13 cellular contexts compared by ENCODE assay signal in the genomic region with DNA sequence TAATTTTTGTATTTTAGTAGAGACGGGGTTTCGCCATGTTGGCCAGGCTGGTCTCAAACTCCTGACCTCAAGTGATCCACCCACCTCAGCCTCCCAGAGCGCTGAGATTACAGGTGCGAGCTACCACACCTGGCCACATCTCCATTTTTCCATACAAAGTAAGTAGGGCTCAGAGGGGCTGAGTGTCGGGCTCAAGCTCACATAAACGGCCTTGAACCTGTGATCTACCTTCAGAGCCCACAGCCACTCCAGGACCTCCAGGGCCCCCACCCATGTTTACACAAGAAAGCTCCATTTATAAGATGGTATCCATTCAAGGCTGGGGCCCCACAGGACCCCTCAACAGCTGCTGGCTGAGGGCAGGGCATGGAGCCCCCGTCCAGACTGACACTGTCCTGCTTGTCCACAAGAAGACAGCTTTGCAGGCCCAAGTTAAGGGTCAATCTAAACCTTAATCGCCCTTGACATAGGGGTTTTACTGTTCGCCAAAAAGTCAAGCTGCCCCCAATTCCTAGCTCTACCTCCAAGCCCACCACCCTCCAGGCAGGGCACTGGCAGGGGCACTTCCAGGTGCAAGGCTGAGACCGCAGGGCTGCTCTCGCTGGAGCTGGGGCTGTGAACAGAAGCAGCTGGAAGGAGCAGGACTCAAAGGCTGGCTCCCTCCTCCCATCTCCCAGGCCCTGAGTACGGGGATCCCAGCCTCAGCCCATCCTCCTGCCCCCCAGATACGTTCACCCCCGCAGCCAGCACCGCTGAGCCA. TPM values are rescaled to one million over a fixed set of nuclear protein-coding genes. Genes with fewer than 3 reads are reported as not detected.
DNase-seq lines count a peak whose midpoint lies in the region; ATAC-seq and TF ChIP-seq lines count a peak whose summit lies in the region.
"Had no signal": no experiment of that assay in that cellular context is flagged by ENCODE, and none has a peak within 500 bp of the region (broad histone marks: within the 10 kb centered on the region; RNA-seq: fewer than 3 reads in every experiment).

No MANE protein-coding gene starts in this region.

- peaks cover 85% of the 10 kb centered on the region for H3K4me1 ChIP-seq in left ventricle myocardium inferior

- no peak for TF ChIP-seq CTCF in left ventricle myocardium inferior (IDR thresholded peaks at IDR 0.05; ENCODE audit: borderline replicate concordance)

- H3K27me3 ChIP-seq in left ventricle myocardium inferior (ENCODE audit: low read depth): no peaks in the 10 kb centered on the region

- peaks cover 53% of the 10 kb centered on the region for H3K36me3 Mint-ChIP-seq in activated T-cell treated with anti-CD3 and anti-CD28 coated beads, Interleukin-2, amount 50 U/mL, for 24 hours (ENCODE audit: low read depth)
- peaks cover 14% of the 10 kb centered on the region for H3K36me3 Mint-ChIP-seq in T-cell
- peaks cover 18 to 24% of the 10 kb centered on the region in 2 donors for H3K36me3 Mint-ChIP-seq in stimulated activated naive B cell treated with anti-CD40 and anti-IgM and Interleukin-4, amounts not matched to agents 10 μg/mL and 1 μg/mL and 100 μg/mL, for 72 hours

- no peak overlapping the region for H3K4me3 ChIP-seq in left ventricle myocardium inferior
- H3K4me3 ChIP-seq: smooth muscle cell had no signal

- no peaks in the 10 kb centered on the region for H3K9me3 Mint-ChIP-seq in activated T-cell treated with anti-CD3 and anti-CD28 coated beads, Interleukin-2, amount 50 U/mL, for 24 hours
- no peaks in the 10 kb centered on the region for H3K9me3 Mint-ChIP-seq in T-cell
- H3K9me3 Mint-ChIP-seq in stimulated activated naive B cell treated with anti-CD40 and anti-IgM and Interleukin-4, amounts not matched to agents 10 μg/mL and 1 μg/mL and 100 μg/mL, for 72 hours: no peaks in the 10 kb centered on the region

- no peaks in the 10 kb centered on the region for H3K27me3 Mint-ChIP-seq in activated T-cell treated with anti-CD3 and anti-CD28 coated beads, Interleukin-2, amount 50 U/mL, for 24 hours
- no peaks in the 10 kb centered on the region for H3K27me3 Mint-ChIP-seq in T-cell
- no peaks in the 10 kb centered on the region for H3K27me3 Mint-ChIP-seq in stimulated activated naive B cell treated with anti-CD40 and anti-IgM and Interleukin-4, amounts not matched to agents 10 μg/mL and 1 μg/mL and 100 μg/mL, for 72 hours

- no peak for DNase-seq in activated T-cell treated with anti-CD3 and anti-CD28 coated beads, Interleukin-2, amount 50 U/mL, for 24 hours
- DNase-seq in activated T-cell treated with anti-CD3 and anti-CD28 coated beads for 4 hours (no peak), T-cell (no peak), left ventricle myocardium inferior (no peak), iPS-NIHi11 (ENCODE audit: low spot score) (no peak)
- no peak for DNase-seq in stimulated activated naive B cell treated with anti-CD40 and anti-IgM and Interleukin-4, amounts not matched to agents 10 μg/mL and 1 μg/mL and 100 μg/mL, for 72 hours
- no peak for DNase-seq in stimulated activated CD4-positive, alpha-beta T cell treated with anti-CD3 and anti-CD28 coated beads, Interleukin-2, amount 100 ng/mL, for 48 hours
- DNase-seq: ACHN; EL; NCI-H2029; NK-92 treated with Interleukin-12 subunit alpha and Interleukin-12 subunit beta, amount 100 ng/mL, for 24 hours had no signal

- H3K27ac Mint-ChIP-seq in activated T-cell treated with anti-CD3 and anti-CD28 coated beads, Interleukin-2, amount 50 U/mL, for 24 hours: peak overlapping the region; percentile 97
- peak overlapping the region; percentile 99 for H3K27ac Mint-ChIP-seq in T-cell
- H3K27ac Mint-ChIP-seq in stimulated activated naive B cell treated with anti-CD40 and anti-IgM and Interleukin-4, amounts not matched to agents 10 μg/mL and 1 μg/mL and 100 μg/mL, for 72 hours: peak overlapping the region; percentile 81

- POLR2A ChIA-PET in T-cell (lab: Charles Lee): interaction anchor here (0.5 to 2.1 kb wide), 6 partner anchors 14 to 277 kb away, joined by 3 to 24 read pairs (median 4); no protein-coding TSS in a partner anchor

- H3K27ac ChIP-seq in left ventricle myocardium inferior (replicated peaks): peak overlapping the region; percentile 87

- intact Hi-C loops in left ventricle myocardium inferior (cut with micrococcal nuclease): no loop called here

- CTCF ChIA-PET in T-cell (lab: Charles Lee): interaction anchor here (0.6 to 1.0 kb wide), 4 partner anchors 10 to 61 kb away, joined by 3 to 10 read pairs (median 4); no protein-coding TSS in a partner anchor

- H3K36me3 ChIP-seq in left ventricle myocardium inferior: peaks cover 36% of the 10 kb centered on the region

- peaks cover 67% of the 10 kb centered on the region for H3K4me1 Mint-ChIP-seq in activated T-cell treated with anti-CD3 and anti-CD28 coated beads, Interleukin-2, amount 50 U/mL, for 24 hours (ENCODE audit: low read depth)
- peaks cover 72 to 88% (median 84%) of the 10 kb centered on the region in 3 donors for H3K4me1 Mint-ChIP-seq in T-cell
- H3K4me1 Mint-ChIP-seq in stimulated activated naive B cell treated with anti-CD40 and anti-IgM and Interleukin-4, amounts not matched to agents 10 μg/mL and 1 μg/mL and 100 μg/mL, for 72 hours: peaks cover 30 to 65% of the 10 kb centered on the region in 2 donors

- H3K9me3 ChIP-seq in left ventricle myocardium inferior (replicated peaks): no peaks in the 10 kb centered on the region

- H3K4me3 Mint-ChIP-seq in activated T-cell treated with anti-CD3 and anti-CD28 coated beads, Interleukin-2, amount 50 U/mL, for 24 hours: peak overlapping the region; percentile 84
- peak overlapping the region in 2 of 3 donors; percentile 81 for H3K4me3 Mint-ChIP-seq in T-cell
- peak overlapping the region in 1 of 2 donors; percentile 21 for H3K4me3 Mint-ChIP-seq in stimulated activated naive B cell treated with anti-CD40 and anti-IgM and Interleukin-4, amounts not matched to agents 10 μg/mL and 1 μg/mL and 100 μg/mL, for 72 hours

- ATAC-seq in T-cell (replicated peaks in 1 of 4) (no peak), HG03135 (IDR thresholded peaks at IDR 0.05; ENCODE audit: unreplicated experiment) (no peak)
- no peak for ATAC-seq in stimulated activated naive B cell treated with anti-CD40 and anti-IgM and Interleukin-4, amounts not matched to agents 10 μg/mL and 1 μg/mL and 100 μg/mL, for 72 hours (replicated peaks)

RNA-seq across cellular contexts. Expression of a gene that starts 18.9 kb away (rescaled TPM):
- 100 to 1,000 TPM in 1 of 5 donors, 10 to 100 TPM in 4; 70.4 to 106 (median 98.4) TPM for total RNA-seq in T-cell
- 47.3 TPM for total RNA-seq in left ventricle myocardium inferior

RNA-seq across cellular contexts. Expression of a gene that starts 32.1 kb away (rescaled TPM):
- total RNA-seq in T-cell: under 1 TPM in 3 of 5 donors, not detected in 2; 0.13 to 0.58 (median 0.13) TPM
- 120 TPM for total RNA-seq in left ventricle myocardium inferior

Comparison
In these comparisons a context has a peak if more than half of its experiments do, and no peak if none do; other contexts are left out.
1. RNA of a gene that starts 32.1 kb away (total RNA-seq): 120 TPM in left ventricle myocardium inferior (single experiment); 0.13 to 0.58 TPM in T-cell; every median in the first group is over 10 times any median in the second.
2. Peak in every context shown above with its lines, with median percentiles within 50 percentile points of each other: H3K27ac Mint-ChIP-seq.